8 cellular contexts compared by ENCODE assay signal in the genomic region with DNA sequence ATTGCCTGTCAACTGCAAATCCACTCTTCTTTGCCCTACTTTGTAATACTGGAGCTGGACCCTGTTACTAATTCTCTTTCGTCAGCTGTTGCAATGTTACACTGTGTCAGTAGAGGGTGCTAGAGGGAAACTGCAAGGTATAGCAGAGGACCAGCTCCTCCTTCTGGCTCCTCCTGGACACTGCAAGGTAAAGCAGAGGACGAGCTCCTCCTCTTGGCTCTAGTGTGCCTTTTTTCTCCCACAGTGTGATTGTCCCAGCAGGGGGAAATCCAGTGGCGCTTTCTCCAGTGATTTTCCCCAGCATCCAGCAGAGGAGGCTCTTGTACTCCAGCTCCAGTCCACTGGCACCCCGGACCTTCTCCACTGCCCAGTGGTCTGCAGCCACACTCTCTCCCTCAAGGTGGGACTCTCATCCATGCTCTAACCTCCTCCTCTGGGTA.
DNase-seq lines count a peak whose midpoint lies in the region; ATAC-seq and TF ChIP-seq lines count a peak whose summit lies in the region.

No MANE protein-coding gene starts in this region.

- H3K27ac ChIP-seq in RWPE2 (ENCODE audit: poor library complexity, severe bottlenecking) (no peak overlapping the region), foreskin keratinocyte (no peak overlapping the region), tibial artery (no peak overlapping the region)

- ATAC-seq in RWPE2 (ENCODE audit: low read depth), result peak; percentile 69
- ATAC-seq in foreskin keratinocyte, result peak; percentile 87
- ATAC-seq in omental fat pad (ENCODE audit: low FRiP score), result peak; percentile 87

- H3K4me1 ChIP-seq in RWPE2 (ENCODE audit: insufficient read depth, poor library complexity, severe bottlenecking) (no peaks in the 10 kb centered on the region), foreskin keratinocyte (no peaks in the 10 kb centered on the region), tibial artery (peaks cover 0 to 29% (median 12%) of the 10 kb centered on the region in 4 donors)

- H3K4me3 ChIP-seq in MG63 (no peak overlapping the region), RWPE2 (ENCODE audit: severe bottlenecking) (no peak overlapping the region), tibial artery (no peak overlapping the region)

- H3K27me3 ChIP-seq in MG63 (no peaks in the 10 kb centered on the region), RWPE2 (ENCODE audit: insufficient read depth, poor library complexity, severe bottlenecking) (no peaks in the 10 kb centered on the region), foreskin keratinocyte (peaks cover 6% of the 10 kb centered on the region), tibial artery (no peaks in the 10 kb centered on the region)

- H3K36me3 ChIP-seq in MG63 (no peaks in the 10 kb centered on the region), RWPE2 (ENCODE audit: low read depth) (no peaks in the 10 kb centered on the region), tibial artery (no peaks in the 10 kb centered on the region)

- DNase-seq in GM03348 (ENCODE audit: low spot score) (peak; percentile 92), HCEC 1CT (peak; percentile 83), MG63 (peak; percentile 81), RWPE2 (ENCODE audit: low spot score) (no peak), foreskin keratinocyte (peak; percentile 54 to 76), omental fat pad (ENCODE audit: low spot score) (peak; percentile 52), tibial artery (peak; percentile 88 to 91)
- DNase-seq in activated T-helper 1 cell treated with anti-CD3 and anti-CD28 coated beads, Interleukin-2, amount 50 U/mL, for 16 hours (ENCODE audit: low read depth in 1 of 2, low spot score in 1 of 2), result peak; percentile 59 to 62

- intact Hi-C loops in tibial artery (cut with DNase I; ENCODE audit: low total_unique reads), result no loop called here

- TF ChIP-seq CTCF in RWPE2 (IDR thresholded peaks at IDR 0.05; ENCODE audit: poor library complexity, severe bottlenecking) (peak; percentile 96), foreskin keratinocyte (conservative IDR thresholded peaks at IDR 0.05) (peak; percentile 100), omental fat pad (IDR thresholded peaks at IDR 0.05) (peak in 2 of 3 donors; percentile 72 to 88), tibial artery (IDR thresholded peaks at IDR 0.05) (peak; percentile 99 to 100)

- H3K9me3 ChIP-seq in MG63, result no peaks in the 10 kb centered on the region
- no peaks in the 10 kb centered on the region for H3K9me3 ChIP-seq in RWPE2 (ENCODE audit: severe bottlenecking)
- H3K9me3 ChIP-seq in tibial artery, result no peaks in the 10 kb centered on the region
